Comparison of ENCODE assay signal across 18 cellular contexts in the genomic region with DNA sequence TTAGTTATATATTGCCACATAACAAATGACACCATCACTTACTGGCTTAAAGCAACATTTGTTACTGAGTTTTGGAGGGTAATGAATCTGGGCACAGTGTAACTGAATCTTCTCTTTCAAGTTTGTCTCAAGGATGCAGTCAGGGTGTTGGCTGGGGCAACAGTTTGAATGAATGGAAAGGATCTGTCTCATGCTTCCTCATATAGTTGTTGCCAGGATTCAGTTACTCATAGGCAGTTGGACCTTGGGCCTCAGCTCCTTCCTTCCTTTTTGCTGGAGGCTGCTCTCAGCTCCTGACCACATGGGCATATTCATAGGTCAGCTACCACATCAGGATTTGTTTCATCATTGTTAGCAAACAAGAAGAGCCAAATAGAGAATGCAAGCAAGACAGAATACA.
DNase-seq lines count a peak whose midpoint lies in the region; ATAC-seq and FAIRE-seq lines count a peak whose summit lies in the region.
"Had no signal": no experiment of that assay in that cellular context is flagged by ENCODE, and none has a peak within 500 bp of the region (broad histone marks: within the 10 kb centered on the region; RNA-seq: fewer than 3 reads in every experiment).

No MANE protein-coding gene starts in this region.

- H3K9me2 ChIP-seq in GM23248 (ENCODE audit: insufficient read depth): no peaks in the 10 kb centered on the region

- no peak overlapping the region for H3K4me2 ChIP-seq in GM23248 (ENCODE audit: unreplicated experiment)
- H3K4me2 ChIP-seq: A549; BLaER1 treated with 17β-estradiol and CSF1 and Interleukin-3, amounts not matched to agents 10 nM and 100 nM had no signal

- no peak overlapping the region for H3K27ac ChIP-seq in GM23248
- H3K27ac ChIP-seq: A549; BLaER1 treated with 17β-estradiol and CSF1 and Interleukin-3, amounts not matched to agents 10 nM and 100 nM; HL-60 had no signal

- no peak overlapping the region for H2AFZ ChIP-seq in GM23248

- H3F3A ChIP-seq in GM23248 (ENCODE audit: insufficient read depth): no peaks in the 10 kb centered on the region

- H3K9me3 ChIP-seq in GM23248 (ENCODE audit: low read depth): no peaks in the 10 kb centered on the region
- peaks cover 4% of the 10 kb centered on the region for H3K9me3 ChIP-seq in adipocyte (ENCODE audit: control insufficient read depth, low read length)
- H3K9me3 ChIP-seq: A549 had no signal

- H4K20me1 ChIP-seq in GM23248 (ENCODE audit: insufficient read depth): no peaks in the 10 kb centered on the region
- H4K20me1 ChIP-seq: BLaER1 treated with 17β-estradiol and CSF1 and Interleukin-3, amounts not matched to agents 10 nM and 100 nM had no signal

- no peak overlapping the region for H3K4me3 ChIP-seq in GM23248
- H3K4me3 ChIP-seq in adipocyte (ENCODE audit: low read length): no peak overlapping the region
- H3K4me3 ChIP-seq: A549; BLaER1 treated with 17β-estradiol and CSF1 and Interleukin-3, amounts not matched to agents 10 nM and 100 nM had no signal

- no peak for FAIRE-seq in RCC 7860 (lab: Jason Lieb, UNC)
- FAIRE-seq: A549 had no signal

- no peaks in the 10 kb centered on the region for H3K36me3 ChIP-seq in GM23248 (ENCODE audit: low read depth)
- no peaks in the 10 kb centered on the region for H3K36me3 ChIP-seq in adipocyte (ENCODE audit: control insufficient read depth, insufficient read depth, low read length, severe bottlenecking)
- H3K36me3 ChIP-seq: BLaER1 treated with 17β-estradiol and CSF1 and Interleukin-3, amounts not matched to agents 10 nM and 100 nM had no signal

- DNase-seq in GM23248 (peak; percentile 0), adipocyte (ENCODE audit: low read depth) (peak; percentile 12), iris pigment epithelial cell (ENCODE audit: low read depth) (peak; percentile 3), anterior cingulate cortex (lab: John Stamatoyannopoulos, UW) (no peak), RCC 7860 (ENCODE audit: low spot score) (no peak), NCI-H510A (lab: John Stamatoyannopoulos, UW) (no peak), NCI-H146 treated with DMSO at 0.1 percent for 48 hours (lab: John Stamatoyannopoulos, UW; ENCODE audit: unreplicated experiment) (no peak)
- DNase-seq: CD8-positive, alpha-beta memory T cell; DMS79; HCEC 1CT; NCI-H1436; NCI-H2081; NCI-H510A treated with DMSO at 0.1 percent for 48 hours; PC-3 had no signal

- no peak overlapping the region for H3K9ac ChIP-seq in GM23248
- H3K9ac ChIP-seq in adipocyte (ENCODE audit: low read length): no peak overlapping the region
- H3K9ac ChIP-seq: BLaER1 treated with 17β-estradiol and CSF1 and Interleukin-3, amounts not matched to agents 10 nM and 100 nM had no signal

- peak; percentile 39 for ATAC-seq in esophagus mucosa
- ATAC-seq: A549, PC-3 had no signal

- H3K79me2 ChIP-seq in GM23248 (ENCODE audit: insufficient read depth): no peaks in the 10 kb centered on the region

- H3K4me1 ChIP-seq in GM23248 (ENCODE audit: insufficient read depth) (no peaks in the 10 kb centered on the region), adipocyte (ENCODE audit: control insufficient read depth, insufficient read depth, low read length) (no peaks in the 10 kb centered on the region)
- H3K4me1 ChIP-seq: A549; BLaER1 treated with 17β-estradiol and CSF1 and Interleukin-3, amounts not matched to agents 10 nM and 100 nM had no signal

- H3K27me3 ChIP-seq in GM23248 (replicated peaks; ENCODE audit: insufficient read depth) (no peaks in the 10 kb centered on the region), adipocyte (replicated peaks; ENCODE audit: control insufficient read depth, insufficient read depth, low read length) (no peaks in the 10 kb centered on the region)
- H3K27me3 ChIP-seq: BLaER1 treated with 17β-estradiol and CSF1 and Interleukin-3, amounts not matched to agents 10 nM and 100 nM had no signal

- in situ Hi-C loops in GM23248 (cut with MboI): no loop called here

Comparison
In these comparisons a context has a peak if more than half of its experiments do, and no peak if none do; other contexts are left out.
1. DNase-seq: peak in GM23248 (single experiment), adipocyte (single experiment) and iris pigment epithelial cell (single experiment); none in anterior cingulate cortex (0 of 58), RCC 7860 (single experiment), NCI-H510A (single experiment) and NCI-H146 treated with DMSO at 0.1 percent for 48 hours (single experiment).